In the genomic region with DNA sequence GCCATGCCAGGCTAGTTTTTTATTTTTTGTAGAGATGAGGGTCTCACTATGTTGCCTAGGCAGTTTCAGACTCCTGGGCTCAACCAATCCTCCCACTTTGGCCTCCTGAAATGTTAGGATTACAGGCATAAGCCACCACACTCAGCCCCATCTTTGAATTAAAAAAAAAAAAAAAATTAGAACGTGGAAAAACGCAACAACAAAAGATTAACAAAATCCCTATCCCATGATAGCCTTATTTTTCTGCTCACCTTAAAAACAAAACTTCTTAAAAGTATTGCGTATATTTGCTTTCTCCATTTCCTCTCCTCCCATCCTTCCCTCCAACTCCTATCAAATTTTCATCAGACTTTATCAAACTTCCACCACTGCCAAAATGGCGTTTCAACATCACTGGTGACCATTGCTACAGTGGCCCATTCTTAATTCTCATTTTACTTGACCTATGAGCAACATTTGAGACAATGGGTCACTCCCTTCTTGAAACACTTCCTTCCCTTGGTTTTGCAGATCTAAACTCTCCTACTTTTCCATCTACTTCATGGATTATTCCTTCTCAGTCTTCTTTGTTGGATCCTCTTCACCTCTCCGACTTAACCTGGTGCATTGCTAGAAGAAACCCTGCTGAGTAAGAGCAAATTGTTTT, we compare ENCODE assay signal across 8 cellular contexts. TPM values are rescaled to one million over a fixed set of nuclear protein-coding genes. Genes with fewer than 3 reads are reported as not detected.
DNase-seq lines count a peak whose midpoint lies in the region; ATAC-seq and TF ChIP-seq lines count a peak whose summit lies in the region.

No MANE protein-coding gene starts in this region.

- H3K9me2 ChIP-seq in PC-3 (replicated peaks; ENCODE audit: low read length): no peaks in the 10 kb centered on the region

- peak overlapping the region; percentile 82 for H3K4me3 ChIP-seq in ACC112 (ENCODE audit: low read depth, low read length)
- H3K4me3 ChIP-seq in PC-3 (ENCODE audit: low read length): peak overlapping the region; percentile 69

- POLR2A ChIA-PET in PC-3 (lab: Charles Lee; ENCODE audit: unreplicated experiment): interaction anchor here (0.7 to 1.0 kb wide), 3 partner anchors 12 to 157 kb away, joined by 3 to 4 read pairs (median 3); a partner anchor contains a TSS

- H3K27me3 Mint-ChIP-seq in endothelial cell (ENCODE audit: unreplicated experiment): peaks cover 2% of the 10 kb centered on the region
- no peaks in the 10 kb centered on the region for H3K27me3 Mint-ChIP-seq in nephron (ENCODE audit: low read depth)

- CTCF ChIA-PET in PC-3 (lab: Charles Lee): interaction anchor here (0.7 kb wide), 1 partner anchor 80 kb away, joined by 3 read pairs; no protein-coding TSS in a partner anchor

- H4K20me1 ChIP-seq in PC-3 (ENCODE audit: low read length): no peaks in the 10 kb centered on the region

- DNase-seq in PC-3 (no peak), endothelial cell (ENCODE audit: low spot score) (no peak), HT-29 (ENCODE audit: low spot score) (no peak), kidney tubule cell (ENCODE audit: low spot score) (no peak)

- no peaks in the 10 kb centered on the region for H3K27me3 ChIP-seq in ACC112 (ENCODE audit: insufficient read depth, low read length)
- H3K27me3 ChIP-seq in PC-3 (ENCODE audit: low read length): no peaks in the 10 kb centered on the region

- H3K9ac ChIP-seq in PC-3 (ENCODE audit: low read length): peak overlapping the region; percentile 68

- ATAC-seq in GM18502 (IDR thresholded peaks at IDR 0.05; ENCODE audit: poor library complexity, unreplicated experiment) (peak; percentile 3), PC-3 (no peak; the same call in 1 of the 2 replicates), GM21381 (IDR thresholded peaks at IDR 0.05; ENCODE audit: unreplicated experiment) (no peak)

- H2AFZ ChIP-seq in ACC112 (ENCODE audit: low read length, unreplicated experiment) (peak overlapping the region; percentile 100), PC-3 (ENCODE audit: low read length) (peak overlapping the region; percentile 95)

- TF ChIP-seq CTCF in PC-3 (conservative IDR thresholded peaks at IDR 0.05; ENCODE audit: low read depth, low read length) (no peak), endothelial cell (IDR thresholded peaks at IDR 0.05; ENCODE audit: unreplicated experiment) (no peak), nephron (IDR thresholded peaks at IDR 0.05; ENCODE audit: unreplicated experiment in 3 of 3) (no peak)

- peak overlapping the region; percentile 99 for H3K4me3 Mint-ChIP-seq in endothelial cell (ENCODE audit: unreplicated experiment)
- peak overlapping the region; percentile 97 to 98 (median 97) for H3K4me3 Mint-ChIP-seq in nephron

- H3K27ac ChIP-seq in ACC112 (ENCODE audit: low read depth, low read length) (peak overlapping the region; percentile 88), PC-3 (ENCODE audit: low read length) (peak overlapping the region; percentile 62)

- H3K9me3 Mint-ChIP-seq in endothelial cell (ENCODE audit: unreplicated experiment) (no peaks in the 10 kb centered on the region), nephron (peaks cover 20% of the 10 kb centered on the region)

- H3K36me3 ChIP-seq in ACC112 (ENCODE audit: insufficient read depth, low read length) (peaks cover 3% of the 10 kb centered on the region; the same call in 1 of the 2 replicates), PC-3 (ENCODE audit: low read depth, low read length) (no peaks in the 10 kb centered on the region; the same call in 1 of the 2 replicates)

- peak overlapping the region; percentile 87 for H3K4me2 ChIP-seq in PC-3 (ENCODE audit: low read length)

- peak overlapping the region; percentile 98 for H3K27ac Mint-ChIP-seq in endothelial cell (ENCODE audit: unreplicated experiment)
- peak overlapping the region; percentile 76 to 94 (median 93) for H3K27ac Mint-ChIP-seq in nephron

- no peaks in the 10 kb centered on the region for H3F3A ChIP-seq in PC-3 (ENCODE audit: low read length, unreplicated experiment)

- intact Hi-C loops in PC-3 (cut with micrococcal nuclease): loop anchor here (5.0 kb wide), 1 partner anchor 136 kb away; a partner anchor contains a TSS

- H3K4me1 Mint-ChIP-seq in endothelial cell (ENCODE audit: unreplicated experiment) (peaks cover 18% of the 10 kb centered on the region), nephron (peaks cover 26% of the 10 kb centered on the region)

- H3K79me2 ChIP-seq in ACC112 (ENCODE audit: control insufficient read depth, insufficient read depth, low read length, unreplicated experiment): no peaks in the 10 kb centered on the region
- peaks cover 11% of the 10 kb centered on the region; the same call in 1 of the 2 replicates for H3K79me2 ChIP-seq in PC-3 (ENCODE audit: low read length)

- H3K4me1 ChIP-seq in ACC112 (ENCODE audit: control insufficient read depth, insufficient read depth, low read length, unreplicated experiment): no peaks in the 10 kb centered on the region
- peaks cover 12% of the 10 kb centered on the region; the same call in 1 of the 2 replicates for H3K4me1 ChIP-seq in PC-3 (ENCODE audit: insufficient read depth, low read length)

- H3K9me3 ChIP-seq in PC-3 (ENCODE audit: low read length): no peaks in the 10 kb centered on the region; the same call in 1 of the 2 replicates

- H3K36me3 Mint-ChIP-seq in endothelial cell (ENCODE audit: low read depth, unreplicated experiment) (peaks cover 4% of the 10 kb centered on the region), nephron (ENCODE audit: low read depth) (peaks cover 20% of the 10 kb centered on the region)

- TSS peak; percentile 97 for BruUV-seq in PC-3 (replicated peaks; lab: Mats Ljungman, UMichigan)

RNA-seq across cellular contexts. Expression of a gene that starts 0.6 kb away (rescaled TPM):
- total RNA-seq in PC-3 (2014; rRNA removed) (2.1 and 6.0 TPM in 2 replicates), endothelial cell (ENCODE audit: unreplicated experiment) (4.3 TPM)
- total RNA-seq in HT-29 (2014; rRNA removed; shearing (Covaris generic)): 1.2 and 1.4 TPM in 2 replicates

RNA-seq across cellular contexts. Expression of a gene that starts 22.3 kb away (rescaled TPM):
- 6.3 and 7.4 TPM in 2 replicates for total RNA-seq in PC-3 (2014; rRNA removed)
- 14.8 TPM for total RNA-seq in endothelial cell (ENCODE audit: unreplicated experiment)
- total RNA-seq in HT-29 (2014; rRNA removed; shearing (Covaris generic)): 7.7 and 8.7 TPM in 2 replicates

RNA-seq across cellular contexts. Expression of a gene that starts 53.8 kb away (rescaled TPM):
- total RNA-seq in PC-3 (2014; rRNA removed): 0.15 TPM in 1 of 2 replicates, not detected in the other
- 3.3 TPM for total RNA-seq in endothelial cell (ENCODE audit: unreplicated experiment)
- 0.20 and 0.37 TPM in 2 replicates for total RNA-seq in HT-29 (2014; rRNA removed; shearing (Covaris generic))
